In the genomic region with DNA sequence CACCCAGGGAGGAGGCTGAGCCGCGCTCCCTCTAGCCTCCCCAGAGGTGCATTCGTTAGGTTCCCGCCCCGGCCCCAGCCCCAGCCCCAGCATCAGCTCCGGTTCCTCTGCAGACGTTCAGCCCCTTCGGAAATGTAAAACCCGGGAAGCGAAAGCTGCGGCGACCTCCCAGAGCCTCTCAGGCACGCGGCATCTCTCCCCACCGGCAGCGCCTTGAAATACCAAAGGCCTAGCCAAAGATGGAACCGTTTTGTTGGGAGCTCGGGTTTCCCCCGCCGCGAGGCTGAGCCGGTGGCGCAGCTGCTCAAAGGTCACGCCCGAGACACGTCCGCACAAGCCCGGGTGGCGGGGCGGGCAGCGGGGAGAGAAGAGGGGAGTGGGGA, we compare ENCODE assay signal across 8 cellular contexts.
DNase-seq lines count a peak whose midpoint lies in the region; FAIRE-seq and TF ChIP-seq lines count a peak whose summit lies in the region.

No MANE protein-coding gene starts in this region.

- H2BK20ac ChIP-seq in H1 (ENCODE audit: low read length) = 0 out of 2 replicates have a peak overlapping the region, but pooled peaks have one; percentile 55

- H3K9ac ChIP-seq in HUES64 (ENCODE audit: low read depth, low read length) (0 out of 2 replicates have a peak overlapping the region, but pooled peaks have one; percentile 30), SU-DHL-6 (ENCODE audit: low read length) (peak overlapping the region; percentile 39), H1 (replicated peaks in 1 of 4; ENCODE audit: extremely low read depth in 1 of 4, low read depth in 3 of 4, low read length in 3 of 4) (no peak overlapping the region), subcutaneous abdominal adipose tissue (ENCODE audit: low read length in 5 of 5) (no peak overlapping the region)

- H4K5ac ChIP-seq in H1 (ENCODE audit: insufficient read length, low read depth, low read length) = peak overlapping the region; percentile 34

- no peak overlapping the region for H3K56ac ChIP-seq in H1 (replicated peaks; ENCODE audit: insufficient read length, low read depth, low read length)

- no peak for TF ChIP-seq EP300 in H1 (IDR thresholded peaks at IDR 0.05; ENCODE audit: borderline replicate concordance in 1 of 2, low read depth in 2 of 2, low read length in 2 of 2)

- no peaks in the 10 kb centered on the region for H4K20me1 ChIP-seq in SU-DHL-6 (ENCODE audit: low read depth, low read length)
- no peaks in the 10 kb centered on the region for H4K20me1 ChIP-seq in H1 (replicated peaks in 1 of 2; ENCODE audit: control insufficient read depth in 1 of 2, insufficient read depth in 2 of 2, low read length in 2 of 2)

- no peaks in the 10 kb centered on the region for H3K79me1 ChIP-seq in H1 (ENCODE audit: low read depth, low read length)

- no peak overlapping the region for H3K18ac ChIP-seq in H1 (ENCODE audit: extremely low read depth, low read length)

- CTCF ChIA-PET in H1 (lab: Charles Lee; ENCODE audit: partially characterized antibody) = interaction anchor here (0.7 to 1.5 kb wide), 4 partner anchors 11 to 278 kb away, joined by 3 to 6 read pairs (median 4); no protein-coding TSS in a partner anchor

- H3K9me2 ChIP-seq in SU-DHL-6 (replicated peaks; ENCODE audit: insufficient read depth, low read length) = no peaks in the 10 kb centered on the region

- DNase-seq in activated T-cell treated with anti-CD3 and anti-CD28 coated beads for 24 hours (ENCODE audit: low read depth) (peak; percentile 4), activated T-cell treated with anti-CD3 and anti-CD28 coated beads for 4 hours (no peak), H1 (ENCODE audit: low read depth in 1 of 2, low spot score in 2 of 2) (peak; percentile 69 to 79), midbrain (lab: John Stamatoyannopoulos, UW) (peak; percentile 12), NCI-H187 (lab: John Stamatoyannopoulos, UW) (no peak)

- no peak overlapping the region for H2BK120ac ChIP-seq in H1 (replicated peaks; ENCODE audit: low read depth, low read length)

- peak; percentile 15 to 28; a peak in 3 of 4 replicates for TF ChIP-seq RAD21 in H1 (IDR thresholded peaks at IDR 0.05 in 1 of 2, conservative IDR thresholded peaks at IDR 0.05 in 1 of 2; ENCODE audit: low read depth in 2 of 2, low read length in 2 of 2)

- H3K4me1 ChIP-seq in HUES64 (ENCODE audit: insufficient read depth, low read length) (peaks cover 43% of the 10 kb centered on the region), H1 (replicated peaks in 1 of 4; ENCODE audit: control insufficient read depth in 3 of 4, insufficient read depth in 4 of 4, low read length in 3 of 4) (peaks cover 11 to 31% (median 24%) of the 10 kb centered on the region in 4 experiments), subcutaneous abdominal adipose tissue (ENCODE audit: control insufficient read depth in 5 of 5, insufficient read depth in 5 of 5, low read length in 5 of 5) (peaks cover 0 to 9% (median 7%) of the 10 kb centered on the region in 5 donors)

- H3K23me2 ChIP-seq in H1 (ENCODE audit: low read depth, low read length) = no peaks in the 10 kb centered on the region

- under 1% methylated on average over 27 of the region's 31 CpGs for WGBS in HUES64
- 1% methylated on average over 27 of the region's 31 CpGs; no CpG with 5 or more reads in 1 of the 2 experiments for WGBS in H1 (ENCODE audit: extremely low coverage in 1 of 2, insufficient coverage in 1 of 2, insufficient read length in 1 of 2, insufficient replicate concordance in 2 of 2, low coverage in 1 of 2, low lambda C conversion rate in 2 of 2, missing lambda C conversion rate in 1 of 2), 2 experiments

- peak overlapping the region; percentile 81; the same call in 1 of the 2 replicates for H2BK5ac ChIP-seq in H1 (ENCODE audit: low read depth, low read length)

- H2BK12ac ChIP-seq in H1 (ENCODE audit: low read depth, low read length) = no peak overlapping the region

- FAIRE-seq in H1 (lab: Jason Lieb, UNC) = no peak

- H4K91ac ChIP-seq in H1 (replicated peaks; ENCODE audit: insufficient read length, low read length) = no peak overlapping the region

- H3K27ac ChIP-seq in HUES64 (ENCODE audit: low read depth, low read length) = peak overlapping the region; percentile 90; the same call in 1 of the 2 replicates
- H3K27ac ChIP-seq in SU-DHL-6 (ENCODE audit: low read depth, low read length) = no peak overlapping the region
- no peak overlapping the region; the same call in 1 of the 2 replicates for H3K27ac ChIP-seq in H1 (ENCODE audit: low read depth, low read length)
- H3K27ac ChIP-seq in subcutaneous abdominal adipose tissue (ENCODE audit: low read depth, low read length) = no peak overlapping the region

- H4K8ac ChIP-seq in H1 (ENCODE audit: extremely low read depth, insufficient read depth, low read length) = peak overlapping the region; percentile 63; the same call in 1 of the 2 replicates

- peak overlapping the region; percentile 86 for H2AFZ ChIP-seq in SU-DHL-6 (ENCODE audit: low read depth, low read length, severe bottlenecking)
- no peak overlapping the region for H2AFZ ChIP-seq in H1 (ENCODE audit: low read length)

- H3K14ac ChIP-seq in H1 (ENCODE audit: insufficient read length) = no peak overlapping the region

- H3F3A ChIP-seq in SU-DHL-6 (ENCODE audit: insufficient read depth) = 0 out of 2 replicates have a peak, but pooled peaks cover 7% of the 10 kb centered on the region

- H3K4me2 ChIP-seq in SU-DHL-6 (ENCODE audit: low read depth, low read length, poor library complexity, severe bottlenecking) (peak overlapping the region; percentile 51), H1 (ENCODE audit: insufficient read depth in 1 of 2, low read depth in 2 of 2, low read length in 2 of 2) (peak overlapping the region; percentile 61 to 67)

- H2BK15ac ChIP-seq in H1 (ENCODE audit: low read length) = no peak overlapping the region

- H3K36me3 ChIP-seq in HUES64 (ENCODE audit: insufficient read depth, low read length) = no peaks in the 10 kb centered on the region
- H3K36me3 ChIP-seq in SU-DHL-6 (ENCODE audit: low read length) = no peaks in the 10 kb centered on the region
- no peaks in the 10 kb centered on the region for H3K36me3 ChIP-seq in H1 (ENCODE audit: control insufficient read depth in 2 of 4, insufficient read depth in 4 of 4, low read length in 3 of 4)
- H3K36me3 ChIP-seq in subcutaneous abdominal adipose tissue (ENCODE audit: control insufficient read depth in 5 of 5, insufficient read depth in 5 of 5, low read length in 5 of 5) = no peaks in the 10 kb centered on the region

- no peak overlapping the region for H3K23ac ChIP-seq in H1 (ENCODE audit: insufficient read length)

- H3K79me2 ChIP-seq in SU-DHL-6 (ENCODE audit: insufficient read depth, low read length) (no peaks in the 10 kb centered on the region), H1 (ENCODE audit: control insufficient read depth in 1 of 2, insufficient read depth in 2 of 2, low read length in 2 of 2) (no peaks in the 10 kb centered on the region)

- no peak for TF ChIP-seq POLR2A in H1 (IDR thresholded peaks at IDR 0.05; ENCODE audit: control extremely low read depth in 1 of 2, low read depth in 2 of 2, low read length in 2 of 2)

- POLR2A ChIA-PET in H1 (lab: Charles Lee; ENCODE audit: partially characterized antibody) = interaction anchor here (1.0 to 1.7 kb wide), 3 partner anchors 12 to 83 kb away, joined by 3 to 4 read pairs (median 3); no protein-coding TSS in a partner anchor

- peaks cover 21% of the 10 kb centered on the region for H3K27me3 ChIP-seq in HUES64 (ENCODE audit: insufficient read depth, low read length)
- H3K27me3 ChIP-seq in SU-DHL-6 (ENCODE audit: low read length) = no peaks in the 10 kb centered on the region
- peaks cover 0 to 8% (median 7%) of the 10 kb centered on the region in 4 experiments; a peak in 5 of 7 replicates for H3K27me3 ChIP-seq in H1 (replicated peaks in 1 of 4; ENCODE audit: control insufficient read depth in 3 of 4, extremely low read depth in 1 of 4, insufficient read depth in 3 of 4, low read length in 3 of 4)
- peaks cover 0 to 3% (median 0%) of the 10 kb centered on the region in 5 donors for H3K27me3 ChIP-seq in subcutaneous abdominal adipose tissue (ENCODE audit: control insufficient read depth in 5 of 5, insufficient read depth in 4 of 5, low read length in 5 of 5)

- H3K4ac ChIP-seq in H1 (replicated peaks; ENCODE audit: insufficient read length, low read depth, low read length) = no peak overlapping the region

- no peak for TF ChIP-seq CTCF in SU-DHL-6 (IDR thresholded peaks at IDR 0.05; ENCODE audit: insufficient read depth, low read length, poor library complexity, severe bottlenecking)
- no peak for TF ChIP-seq CTCF in H1 (IDR thresholded peaks at IDR 0.05; ENCODE audit: control extremely low read depth in 1 of 3, insufficient read depth in 1 of 3, low read depth in 1 of 3, low read length in 3 of 3)

- H3K4me3 ChIP-seq in HUES64 (ENCODE audit: low read length) (peak overlapping the region; percentile 48), SU-DHL-6 (ENCODE audit: insufficient read depth, low read length, poor library complexity, severe bottlenecking) (no peak overlapping the region), H1 (ENCODE audit: extremely low read depth in 1 of 4, insufficient read depth in 2 of 4, low read depth in 3 of 4, low read length in 4 of 4) (peak overlapping the region in 3 of 4 experiments; percentile 11 to 54 (median 14); a peak in 6 of 8 replicates), subcutaneous abdominal adipose tissue (ENCODE audit: low read depth in 1 of 5, low read length in 5 of 5) (peak overlapping the region in 4 of 5 donors; percentile 36 to 57 (median 43))

- no peak overlapping the region for H2AK5ac ChIP-seq in H1 (ENCODE audit: low read depth, low read length)

- no peaks in the 10 kb centered on the region for H3K9me3 ChIP-seq in HUES64 (ENCODE audit: insufficient read depth, low read depth, low read length)
- H3K9me3 ChIP-seq in SU-DHL-6 (ENCODE audit: insufficient read depth, low read length) = no peaks in the 10 kb centered on the region
- H3K9me3 ChIP-seq in H1 (ENCODE audit: insufficient read depth in 2 of 2, low read depth in 1 of 2, low read length in 1 of 2) = no peaks in the 10 kb centered on the region
- H3K9me3 ChIP-seq in subcutaneous abdominal adipose tissue (ENCODE audit: control insufficient read depth in 5 of 5, low read length in 5 of 5) = no peaks in the 10 kb centered on the region

TF ChIP-seq in H1, 55 proteins besides CTCF, POLR2A, EP300 and RAD21 (continues in another document):
- TF ChIP-seq KDM4A (IDR thresholded peaks at IDR 0.05; ENCODE audit: low read depth, low read length, severe bottlenecking) (peak; percentile 39), CREB1 (IDR thresholded peaks at IDR 0.05) (peak; percentile 32; the same call in 1 of the 2 replicates), SIRT6 (IDR thresholded peaks at IDR 0.05; ENCODE audit: low read length) (no peak), RXRA (IDR thresholded peaks at IDR 0.05; ENCODE audit: insufficient read depth, low read depth, low read length) (no peak), ASH2L (IDR thresholded peaks at IDR 0.05; ENCODE audit: low read length) (peak; percentile 67), BRCA1 (IDR thresholded peaks at IDR 0.05; ENCODE audit: low read depth, low read length) (no peak), NANOG (IDR thresholded peaks at IDR 0.05; ENCODE audit: insufficient read depth, low read depth, low read length, poor library complexity, severe bottlenecking) (no peak), TAF1 (IDR thresholded peaks at IDR 0.05; ENCODE audit: low read depth, low read length) (peak; percentile 26; the same call in 1 of the 2 replicates), CBX5 (IDR thresholded peaks at IDR 0.05; ENCODE audit: low read depth, low read length) (no peak)

Comparison
In these comparisons a context has a peak if more than half of its experiments do, and no peak if none do; other contexts are left out.
1. DNase-seq: peak in activated T-cell treated with anti-CD3 and anti-CD28 coated beads for 24 hours (single experiment), H1 (2 of 2) and midbrain (single experiment); none in activated T-cell treated with anti-CD3 and anti-CD28 coated beads for 4 hours (single experiment) and NCI-H187 (0 of 2).
2. H3K9ac ChIP-seq: peak in HUES64 (single experiment) and SU-DHL-6 (single experiment); none in H1 (0 of 4) and subcutaneous abdominal adipose tissue (0 of 5).